In genomic region chr13:40139896-40140520, GRCh38 we compare ENCODE assay signal across 28 cellular contexts.
"Had no signal": no experiment of that assay in that cellular context is flagged by ENCODE, and none has a peak within 500 bp of the region (broad histone marks: within the 10 kb centered on the region; RNA-seq: fewer than 3 reads in every experiment).

No MANE protein-coding gene starts in this region.

- H3K4me1 ChIP-seq: esophagus muscularis mucosa, gastroesophageal sphincter, neural progenitor cell, upper lobe of right lung had no signal

- H3K27ac Mint-ChIP-seq: activated CD8-positive, alpha-beta T cell treated with anti-CD3 and anti-CD28 coated beads for 36 hours; activated naive CD4-positive, alpha-beta T cell treated with anti-CD3 and anti-CD28 coated beads for 36 hours; activated naive CD8-positive, alpha-beta T cell treated with anti-CD3 and anti-CD28 coated beads, Interleukin-2, amount 10 ng/mL, durations not matched to agents 7 days and 5 days; endodermal cell; memory B cell; natural killer cell; neural progenitor cell; stimulated activated naive CD8-positive, alpha-beta T cell treated with anti-CD3 and anti-CD28 coated beads, Interleukin-15, Interleukin-2, amounts not matched to agents 100 ng/mL and 50 ng/mL, for 24 hours; T-helper 17 cell had no signal

- H3K4me2 ChIP-seq: hepatocyte, neural progenitor cell had no signal

- H3K79me2 ChIP-seq: hepatocyte had no signal

- H3K4me3 Mint-ChIP-seq: activated CD8-positive, alpha-beta T cell treated with anti-CD3 and anti-CD28 coated beads for 36 hours; activated naive CD4-positive, alpha-beta T cell treated with anti-CD3 and anti-CD28 coated beads for 36 hours; activated naive CD8-positive, alpha-beta T cell treated with anti-CD3 and anti-CD28 coated beads, Interleukin-2, amount 10 ng/mL, durations not matched to agents 7 days and 5 days; endodermal cell; memory B cell; natural killer cell; neural progenitor cell; stimulated activated naive CD8-positive, alpha-beta T cell treated with anti-CD3 and anti-CD28 coated beads, Interleukin-15, Interleukin-2, amounts not matched to agents 100 ng/mL and 50 ng/mL, for 24 hours; T-helper 17 cell had no signal

- H3K9ac ChIP-seq: neural progenitor cell had no signal

- H3K4me1 Mint-ChIP-seq: endodermal cell, natural killer cell, neural progenitor cell had no signal

- H3K27me3 Mint-ChIP-seq: activated CD8-positive, alpha-beta T cell treated with anti-CD3 and anti-CD28 coated beads for 36 hours; activated naive CD8-positive, alpha-beta T cell treated with anti-CD3 and anti-CD28 coated beads, Interleukin-2, amount 10 ng/mL, durations not matched to agents 7 days and 5 days; stimulated activated naive CD8-positive, alpha-beta T cell treated with anti-CD3 and anti-CD28 coated beads, Interleukin-15, Interleukin-2, amounts not matched to agents 100 ng/mL and 50 ng/mL, for 24 hours; T-helper 17 cell had no signal

- H3K4me3 ChIP-seq: esophagus muscularis mucosa, gastroesophageal sphincter, hepatocyte, neural progenitor cell, upper lobe of right lung had no signal

- H3K36me3 ChIP-seq: esophagus muscularis mucosa, gastroesophageal sphincter, neural progenitor cell, upper lobe of right lung had no signal

- H3K9me3 ChIP-seq: esophagus muscularis mucosa, gastroesophageal sphincter, upper lobe of right lung had no signal

- H3K36me3 Mint-ChIP-seq: memory B cell, natural killer cell, neural progenitor cell had no signal

- H2AFZ ChIP-seq: hepatocyte, neural progenitor cell had no signal

- DNase-seq: activated CD4-positive, alpha-beta T cell treated with anti-CD3 and anti-CD28 coated beads, Interleukin-2, amount 50 U/mL, for 1 hour; activated CD4-positive, CD25-positive, alpha-beta regulatory T cell treated with anti-CD3 and anti-CD28 coated beads, Interleukin-2, amount 50 U/mL, for 72 hours; activated CD8-positive, alpha-beta T cell treated with anti-CD3 and anti-CD28 coated beads for 36 hours; activated effector memory CD4-positive, alpha-beta T cell treated with Interleukin-2 at 50 U/mL for 16 hours; activated naive CD4-positive, alpha-beta T cell treated with anti-CD3 and anti-CD28 coated beads for 36 hours; activated naive CD8-positive, alpha-beta T cell treated with anti-CD3 and anti-CD28 coated beads, Interleukin-2, amount 10 ng/mL, durations not matched to agents 7 days and 5 days; activated T-cell treated with anti-CD3 and anti-CD28 coated beads, Interleukin-2, amount 50 U/mL, for 48 hours; amniotic stem cell; central memory CD4-positive, alpha-beta T cell; endodermal cell; left colon; midbrain; natural killer cell; occipital lobe; right cardiac atrium; stimulated activated CD4-positive, alpha-beta T cell treated with anti-CD3 and anti-CD28 coated beads, Interleukin-12 subunit alpha, Interleukin-12 subunit beta, amount 100 ng/mL, for 4 hours; stimulated activated CD4-positive, alpha-beta T cell treated with anti-CD3 and anti-CD28 coated beads, Interleukin-4, amount 100 ng/mL, for 1 hour; substantia nigra; T-helper 17 cell; T1000; upper lobe of right lung had no signal

- ATAC-seq: activated CD8-positive, alpha-beta T cell treated with anti-CD3 and anti-CD28 coated beads for 36 hours; gastroesophageal sphincter; left colon; natural killer cell; right cardiac atrium; SK-N-SH treated with all-trans-retinoic acid at 6 μM for 48 hours; T-helper 17 cell; upper lobe of right lung had no signal

- H3K27ac ChIP-seq: esophagus muscularis mucosa, gastroesophageal sphincter, hepatocyte, neural progenitor cell, upper lobe of right lung had no signal

- H3K9me3 Mint-ChIP-seq: activated CD8-positive, alpha-beta T cell treated with anti-CD3 and anti-CD28 coated beads for 36 hours; activated naive CD4-positive, alpha-beta T cell treated with anti-CD3 and anti-CD28 coated beads for 36 hours; endodermal cell; memory B cell; natural killer cell; neural progenitor cell; stimulated activated naive CD8-positive, alpha-beta T cell treated with anti-CD3 and anti-CD28 coated beads, Interleukin-15, Interleukin-2, amounts not matched to agents 100 ng/mL and 50 ng/mL, for 24 hours had no signal

- H3K27me3 ChIP-seq: esophagus muscularis mucosa, gastroesophageal sphincter, hepatocyte, neural progenitor cell, upper lobe of right lung had no signal
